ENCODE assay signal across 9 cellular contexts in genomic region chr6:30670760-30671527, GRCh38. TPM values are rescaled to one million over a fixed set of nuclear protein-coding genes. Genes with fewer than 3 reads are reported as not detected.
A peak's percentile ranks its signal among the peaks of the same experiment; 100 is the strongest.
DNase-seq lines count a peak whose midpoint lies in the region; ATAC-seq and TF ChIP-seq lines count a peak whose summit lies in the region.
"Had no signal": no experiment of that assay in that cellular context is flagged by ENCODE, and none has a peak within 500 bp of the region (broad histone marks: within the 10 kb centered on the region; RNA-seq: fewer than 3 reads in every experiment).

No MANE protein-coding gene starts in this region.

- no peaks in the 10 kb centered on the region for H3K27me3 Mint-ChIP-seq in stimulated activated naive CD8-positive, alpha-beta T cell treated with anti-CD3 and anti-CD28 coated beads, Interleukin-15, amount 100 ng/mL, for 72 hours

- no peak for ATAC-seq in heart right ventricle
- ATAC-seq in stimulated activated naive CD8-positive, alpha-beta T cell treated with anti-CD3 and anti-CD28 coated beads, Interleukin-15, amount 100 ng/mL, for 72 hours: no peak

- H3K9me3 Mint-ChIP-seq in stimulated activated naive CD8-positive, alpha-beta T cell treated with anti-CD3 and anti-CD28 coated beads, Interleukin-15, amount 100 ng/mL, for 72 hours: no peaks in the 10 kb centered on the region

- peak overlapping the region; percentile 88 to 90 for H3K4me3 Mint-ChIP-seq in stimulated activated naive CD8-positive, alpha-beta T cell treated with anti-CD3 and anti-CD28 coated beads, Interleukin-15, amount 100 ng/mL, for 72 hours

- peak overlapping the region; percentile 62 for H3K4me2 ChIP-seq in SU-DHL-6 (ENCODE audit: low read depth, low read length, poor library complexity, severe bottlenecking)

- H3K9ac ChIP-seq in SU-DHL-6 (ENCODE audit: low read length): peak overlapping the region; percentile 76; the same call in 1 of the 2 replicates

- peaks cover 14% of the 10 kb centered on the region for H3K79me2 ChIP-seq in SU-DHL-6 (ENCODE audit: insufficient read depth, low read length)

- intact Hi-C loops in heart right ventricle (cut with DNase I): loop anchor here in 6 of 10 donors (5.0 to 10.0 kb wide), 5 partner anchors 44 to 206 kb away; partner anchors contain the start of genes HLA-E (in 4 of the 6) and ATAT1 (in 2 of the 6)

- peaks cover 20% of the 10 kb centered on the region for H3K36me3 ChIP-seq in cardiac muscle cell
- peaks cover 0 to 58% (median 22%) of the 10 kb centered on the region in 9 donors for H3K36me3 ChIP-seq in heart right ventricle
- H3K36me3 ChIP-seq in SU-DHL-6 (ENCODE audit: low read length): peaks cover 7% of the 10 kb centered on the region; the same call in 1 of the 2 replicates
- peaks cover 11% of the 10 kb centered on the region; the same call in 1 of the 2 replicates for H3K36me3 ChIP-seq in SJCRH30

- 79% methylated on average over 27 of the region's 27 CpGs for WGBS in heart right ventricle, 2 donors

- no peaks in the 10 kb centered on the region for H3K9me2 ChIP-seq in SU-DHL-6 (replicated peaks; ENCODE audit: insufficient read depth, low read length)

- H3K4me1 ChIP-seq in cardiac muscle cell (ENCODE audit: low read depth): peaks cover 11% of the 10 kb centered on the region
- peaks cover 0 to 26% (median 18%) of the 10 kb centered on the region in 9 donors for H3K4me1 ChIP-seq in heart right ventricle
- H3K4me1 ChIP-seq in SJCRH30: no peaks in the 10 kb centered on the region

- peaks cover 52% of the 10 kb centered on the region for H3K4me1 Mint-ChIP-seq in stimulated activated naive CD8-positive, alpha-beta T cell treated with anti-CD3 and anti-CD28 coated beads, Interleukin-15, amount 100 ng/mL, for 72 hours

- no peaks in the 10 kb centered on the region for H4K20me1 ChIP-seq in SU-DHL-6 (ENCODE audit: low read depth, low read length)

- H3K27ac ChIP-seq in cardiac muscle cell (peak overlapping the region; percentile 57), heart right ventricle (no peak overlapping the region), SU-DHL-6 (ENCODE audit: low read depth, low read length) (no peak overlapping the region), SJCRH30 (no peak overlapping the region)

- H3F3A ChIP-seq in SU-DHL-6 (ENCODE audit: insufficient read depth): peaks cover 16% of the 10 kb centered on the region

- no peaks in the 10 kb centered on the region for H3K9me3 ChIP-seq in cardiac muscle cell (ENCODE audit: low read depth)
- no peaks in the 10 kb centered on the region for H3K9me3 ChIP-seq in heart right ventricle
- H3K9me3 ChIP-seq in SU-DHL-6 (ENCODE audit: insufficient read depth, low read length): no peaks in the 10 kb centered on the region
- no peaks in the 10 kb centered on the region for H3K9me3 ChIP-seq in SJCRH30 (replicated peaks)

- TF ChIP-seq CTCF in cardiac muscle cell (IDR thresholded peaks at IDR 0.05; ENCODE audit: low read depth, low read length): peak; percentile 15
- no peak for TF ChIP-seq CTCF in heart right ventricle (IDR thresholded peaks at IDR 0.05)
- TF ChIP-seq CTCF in SU-DHL-6 (IDR thresholded peaks at IDR 0.05; ENCODE audit: insufficient read depth, low read length, poor library complexity, severe bottlenecking): no peak
- TF ChIP-seq CTCF in epithelial cell of proximal tubule (conservative IDR thresholded peaks at IDR 0.05; ENCODE audit: low read depth, low read length): peak; percentile 40

- no peaks in the 10 kb centered on the region for H3K27me3 ChIP-seq in cardiac muscle cell
- H3K27me3 ChIP-seq in heart right ventricle: no peaks in the 10 kb centered on the region
- H3K27me3 ChIP-seq in SU-DHL-6 (ENCODE audit: low read length): no peaks in the 10 kb centered on the region
- H3K27me3 ChIP-seq in SJCRH30: no peaks in the 10 kb centered on the region

- no peak overlapping the region for H2AFZ ChIP-seq in SU-DHL-6 (ENCODE audit: low read depth, low read length, severe bottlenecking)

- DNase-seq in cardiac muscle cell (ENCODE audit: low read depth in 1 of 2, low spot score in 1 of 2): no peak
- no peak for DNase-seq in heart right ventricle
- no peak for DNase-seq in epithelial cell of proximal tubule (ENCODE audit: low read depth)
- no peak for DNase-seq in stimulated activated naive CD8-positive, alpha-beta T cell treated with anti-CD3 and anti-CD28 coated beads, Interleukin-15, amount 100 ng/mL, for 72 hours
- no peak for DNase-seq in NCI-H526 treated with DMSO at 0.1 percent for 48 hours (lab: John Stamatoyannopoulos, UW)
- no peak for DNase-seq in cerebellar nuclear complex (lab: John Stamatoyannopoulos, UW)
- no peak for DNase-seq in SJCRH30
- DNase-seq: GDM1 had no signal

- H3K4me3 ChIP-seq in cardiac muscle cell (no peak overlapping the region), heart right ventricle (peak overlapping the region in 1 of 10 donors; percentile 70), SU-DHL-6 (ENCODE audit: insufficient read depth, low read length, poor library complexity, severe bottlenecking) (no peak overlapping the region), epithelial cell of proximal tubule (ENCODE audit: low read depth, low read length) (no peak overlapping the region), SJCRH30 (no peak overlapping the region)

- H3K27ac Mint-ChIP-seq in stimulated activated naive CD8-positive, alpha-beta T cell treated with anti-CD3 and anti-CD28 coated beads, Interleukin-15, amount 100 ng/mL, for 72 hours: no peak overlapping the region

RNA-seq across cellular contexts. Expression of gene DHX16, which starts 1.9 kb away (rescaled TPM):
- total RNA-seq in cardiac muscle cell (36.7 and 38.1 TPM in 2 replicates), heart right ventricle (10 to 100 TPM; 15.9 to 22.9 (median 20.9) TPM), epithelial cell of proximal tubule (41.5 and 52.0 TPM in 2 replicates)
- polyA plus RNA-seq in cardiac muscle cell (27.8 and 36.2 TPM in 2 replicates), heart right ventricle (10 to 100 TPM; 27.1 to 28.6 TPM)
- total RNA-seq in SJCRH30 (2014; rRNA removed; shearing (Covaris generic)): 26.5 and 29.0 TPM in 2 replicates

RNA-seq across cellular contexts. Expression of gene PPP1R18, which starts 15.5 kb away (rescaled TPM):
- total RNA-seq in cardiac muscle cell: 25.7 and 43.5 TPM in 2 replicates
- 9.9 and 13.0 TPM in 2 replicates for polyA plus RNA-seq in cardiac muscle cell
- 10 to 100 TPM in 9 of 10 donors, 1 to 10 TPM in 1; 8.2 to 47.7 (median 16.4) TPM for total RNA-seq in heart right ventricle
- 10 to 100 TPM; 24.5 to 35.4 TPM for polyA plus RNA-seq in heart right ventricle
- 66.5 and 77.3 TPM in 2 replicates for total RNA-seq in epithelial cell of proximal tubule
- 39.4 and 44.3 TPM in 2 replicates for total RNA-seq in SJCRH30 (2014; rRNA removed; shearing (Covaris generic))

RNA-seq across cellular contexts. Expression of gene NRM, which starts 19.8 kb away (rescaled TPM):
- 13.7 and 17.2 TPM in 2 replicates for total RNA-seq in cardiac muscle cell
- polyA plus RNA-seq in cardiac muscle cell: 29.1 and 33.8 TPM in 2 replicates
- 1 to 10 TPM; 1.6 to 7.1 (median 3.1) TPM for total RNA-seq in heart right ventricle
- 10 to 100 TPM; 10.4 to 11.6 TPM for polyA plus RNA-seq in heart right ventricle
- total RNA-seq in epithelial cell of proximal tubule: 20.4 and 22.5 TPM in 2 replicates
- total RNA-seq in SJCRH30 (2014; rRNA removed; shearing (Covaris generic)): 25.0 and 29.6 TPM in 2 replicates

RNA-seq across cellular contexts. Expression of gene C6orf136, which starts 24.0 kb away (rescaled TPM):
- total RNA-seq in cardiac muscle cell (27.5 and 28.5 TPM in 2 replicates), heart right ventricle (10 to 100 TPM; 39.8 to 77.4 (median 53.3) TPM), epithelial cell of proximal tubule (4.6 and 10.5 TPM in 2 replicates)
- polyA plus RNA-seq in cardiac muscle cell (31.7 and 40.1 TPM in 2 replicates), heart right ventricle (100 to 1,000 TPM in 1 of 2 donors, 10 to 100 TPM in 1; 42.4 to 134 TPM)
- 9.1 and 10.0 TPM in 2 replicates for total RNA-seq in SJCRH30 (2014; rRNA removed; shearing (Covaris generic))

RNA-seq across cellular contexts. Expression of gene ATAT1, which starts 44.3 kb away (rescaled TPM):
- total RNA-seq in cardiac muscle cell (11.2 and 18.3 TPM in 2 replicates), heart right ventricle (1 to 10 TPM; 1.8 to 4.6 (median 2.8) TPM), epithelial cell of proximal tubule (6.2 and 8.9 TPM in 2 replicates)
- polyA plus RNA-seq in cardiac muscle cell (17.3 and 18.0 TPM in 2 replicates), heart right ventricle (1 to 10 TPM; 3.2 to 4.5 TPM)
- total RNA-seq in SJCRH30 (2014; rRNA removed; shearing (Covaris generic)): 11.4 and 13.0 TPM in 2 replicates

Comparison
In these comparisons a context has a peak if more than half of its experiments do, and no peak if none do; other contexts are left out.
1. CTCF ChIP-seq: peak in cardiac muscle cell (single experiment) and epithelial cell of proximal tubule (single experiment); none in heart right ventricle (0 of 9) and SU-DHL-6 (single experiment).